13 cellular contexts compared by ENCODE assay signal in genomic region chr9:129501771-129502324, GRCh38.
DNase-seq lines count a peak whose midpoint lies in the region; ATAC-seq and TF ChIP-seq lines count a peak whose summit lies in the region.
"Had no signal": no experiment of that assay in that cellular context is flagged by ENCODE, and none has a peak within 500 bp of the region (broad histone marks: within the 10 kb centered on the region; RNA-seq: fewer than 3 reads in every experiment).

No MANE protein-coding gene starts in this region.

- H3K9me3 ChIP-seq in Caco-2 (no peaks in the 10 kb centered on the region), SK-N-MC (ENCODE audit: low read depth, low read length) (no peaks in the 10 kb centered on the region), sigmoid colon (no peaks in the 10 kb centered on the region)
- H3K9me3 ChIP-seq: MG63 had no signal

- H3K4me1 ChIP-seq in Caco-2 = peaks cover 21% of the 10 kb centered on the region
- H3K4me1 ChIP-seq in sigmoid colon = peaks cover 0 to 44% (median 43%) of the 10 kb centered on the region in 4 donors

- peaks cover 35% of the 10 kb centered on the region for H3K36me3 Mint-ChIP-seq in Caco-2 (ENCODE audit: insufficient read depth, unreplicated experiment)

- H3K9ac ChIP-seq in SK-N-MC (ENCODE audit: insufficient read length) = no peak overlapping the region

- H3K27me3 Mint-ChIP-seq in Caco-2 (ENCODE audit: insufficient read depth, unreplicated experiment) = no peaks in the 10 kb centered on the region

- TF ChIP-seq CTCF in Caco-2 (IDR thresholded peaks at IDR 0.05; ENCODE audit: insufficient read depth in 1 of 2, low read depth in 1 of 2, low read length in 1 of 2, severe bottlenecking in 1 of 2, unreplicated experiment in 1 of 2) (no peak), sigmoid colon (IDR thresholded peaks at IDR 0.05) (no peak)

- CTCF ChIA-PET in Caco-2 (lab: Charles Lee) = interaction anchor here (0.6 kb wide), 1 partner anchor 276 kb away, joined by 3 read pairs; no protein-coding TSS in a partner anchor

- WGBS in sigmoid colon, 2 donors = 53 to 68% methylated on average over 4 of the region's 4 CpGs

- no peak for DNase-seq in Caco-2
- DNase-seq in SK-N-MC (ENCODE audit: low read depth, low spot score) = no peak
- peak; percentile 55 for DNase-seq in islet precursor cell
- DNase-seq in sigmoid colon = peak; percentile 76
- DNase-seq in GOT3 (lab: John Stamatoyannopoulos, UW) = no peak
- DNase-seq in cerebellum (ENCODE audit: low spot score) = no peak
- DNase-seq: MG63; NCI-H2107; NK-92 treated with Interleukin-12 subunit alpha and Interleukin-12 subunit beta, amount 100 ng/mL, for 24 hours had no signal

- no peak overlapping the region for H3K4me3 Mint-ChIP-seq in Caco-2 (ENCODE audit: unreplicated experiment)
- H3K4me3 Mint-ChIP-seq: CD14-positive monocyte had no signal

- TF ChIP-seq EP300 in sigmoid colon (IDR thresholded peaks at IDR 0.05) = no peak

- H3K27me3 ChIP-seq in Caco-2 (replicated peaks; ENCODE audit: control insufficient read depth, insufficient read depth, low read length) (no peaks in the 10 kb centered on the region), sigmoid colon (no peaks in the 10 kb centered on the region)
- H3K27me3 ChIP-seq: MG63 had no signal

- no peak overlapping the region for H3K4me3 ChIP-seq in Caco-2 (ENCODE audit: low read depth, low read length)
- no peak overlapping the region for H3K4me3 ChIP-seq in SK-N-MC
- H3K4me3 ChIP-seq in sigmoid colon = no peak overlapping the region
- H3K4me3 ChIP-seq: MG63 had no signal

- H3K27ac ChIP-seq in SK-N-MC = peak overlapping the region; percentile 99
- H3K27ac ChIP-seq in sigmoid colon = peak overlapping the region; percentile 24 to 99 (median 38)

- intact Hi-C loops in Caco-2 (cut with micrococcal nuclease; ENCODE audit: unreplicated experiment) = no loop called here
- intact Hi-C loops in sigmoid colon (cut with DNase I) = loop anchor here (2.0 kb wide), 2 partner anchors 49 to 109 kb away; no protein-coding TSS in a partner anchor

- ATAC-seq in GM21367 (IDR thresholded peaks at IDR 0.05; ENCODE audit: unreplicated experiment) (no peak), GM21526 (IDR thresholded peaks at IDR 0.05; ENCODE audit: low FRiP score, unreplicated experiment) (no peak)
- ATAC-seq: activated naive CD4-positive, alpha-beta T cell treated with anti-CD3 and anti-CD28 coated beads, Interleukin-2, amount 50 U/mL, for 72 hours had no signal

- H3K9me3 Mint-ChIP-seq in Caco-2 (ENCODE audit: unreplicated experiment) = no peaks in the 10 kb centered on the region
- H3K9me3 Mint-ChIP-seq: activated naive CD4-positive, alpha-beta T cell treated with anti-CD3 and anti-CD28 coated beads, Interleukin-2, amount 50 U/mL, for 72 hours had no signal

- peak overlapping the region; percentile 15 for H3K27ac Mint-ChIP-seq in Caco-2 (ENCODE audit: unreplicated experiment)

- no TSS peak for BruUV-seq in Caco-2 (replicated peaks; lab: Mats Ljungman, UMichigan)

- TF ChIP-seq POLR2A in sigmoid colon (IDR thresholded peaks at IDR 0.05) = no peak

- H3K36me3 ChIP-seq in Caco-2 (ENCODE audit: control insufficient read depth, insufficient read depth, low read length) (no peaks in the 10 kb centered on the region), SK-N-MC (ENCODE audit: insufficient read depth, low read length) (no peaks in the 10 kb centered on the region), sigmoid colon (peaks cover 0 to 24% (median 7%) of the 10 kb centered on the region in 4 donors)
- H3K36me3 ChIP-seq: MG63 had no signal

- peaks cover 24% of the 10 kb centered on the region for H3K4me1 Mint-ChIP-seq in Caco-2 (ENCODE audit: low read depth, unreplicated experiment)

- POLR2A ChIA-PET in Caco-2 (lab: Charles Lee) = no interaction called here

Comparison
In these comparisons a context has a peak if more than half of its experiments do, and no peak if none do; other contexts are left out.
1. DNase-seq: peak in islet precursor cell (single experiment) and sigmoid colon (single experiment); none in Caco-2 (0 of 2), SK-N-MC (single experiment), GOT3 (single experiment) and cerebellum (single experiment).